In genomic region chr3:185215873-185216586, GRCh38 we compare ENCODE assay signal across 7 cellular contexts. TPM values are rescaled to one million over a fixed set of nuclear protein-coding genes. Genes with fewer than 3 reads are reported as not detected.
DNase-seq lines count a peak whose midpoint lies in the region; ATAC-seq, FAIRE-seq and TF ChIP-seq lines count a peak whose summit lies in the region.

No MANE protein-coding gene starts in this region.

- FAIRE-seq in GM12891 (lab: Jason Lieb, UNC): no peak
- peak; percentile 50 for FAIRE-seq in H1 (lab: Jason Lieb, UNC)

- H3K4me2 ChIP-seq in H1 (ENCODE audit: insufficient read depth in 1 of 2, low read depth in 2 of 2, low read length in 2 of 2): peak overlapping the region; percentile 8 to 59; a peak in 3 of 4 replicates

- H3K14ac ChIP-seq in H1 (ENCODE audit: insufficient read length): no peak overlapping the region

- H3K27me3 ChIP-seq in H1 (replicated peaks in 1 of 4; ENCODE audit: control insufficient read depth in 3 of 4, extremely low read depth in 1 of 4, insufficient read depth in 3 of 4, low read length in 3 of 4) (no peaks in the 10 kb centered on the region), ovary (no peaks in the 10 kb centered on the region)

- no peak overlapping the region for H3K4ac ChIP-seq in H1 (replicated peaks; ENCODE audit: insufficient read length, low read depth, low read length)

- H3K79me2 ChIP-seq in H1 (ENCODE audit: control insufficient read depth in 1 of 2, insufficient read depth in 2 of 2, low read length in 2 of 2): no peaks in the 10 kb centered on the region

- no peaks in the 10 kb centered on the region for H3K9me3 ChIP-seq in H1 (ENCODE audit: insufficient read depth in 2 of 2, low read depth in 1 of 2, low read length in 1 of 2)
- H3K9me3 ChIP-seq in ovary: no peaks in the 10 kb centered on the region

- ATAC-seq in HG03432 (IDR thresholded peaks at IDR 0.05; ENCODE audit: unreplicated experiment): no peak

- H4K8ac ChIP-seq in H1 (ENCODE audit: extremely low read depth, insufficient read depth, low read length): no peak overlapping the region

- WGBS in H1 (ENCODE audit: extremely low coverage in 1 of 2, insufficient coverage in 1 of 2, insufficient read length in 1 of 2, insufficient replicate concordance in 2 of 2, low coverage in 1 of 2, low lambda C conversion rate in 2 of 2, missing lambda C conversion rate in 1 of 2), 2 experiments: 20% methylated on average over 6 of the region's 6 CpGs; no CpG with 5 or more reads in 1 of the 2 experiments
- 5 to 17% (median 12%) methylated on average over 6 of the region's 6 CpGs for WGBS in ovary, 3 donors

- no peaks in the 10 kb centered on the region for H4K20me1 ChIP-seq in H1 (replicated peaks in 1 of 2; ENCODE audit: control insufficient read depth in 1 of 2, insufficient read depth in 2 of 2, low read length in 2 of 2)

- TF ChIP-seq POLR2A in GM12891 (IDR thresholded peaks at IDR 0.05; ENCODE audit: low read depth, low read length) (no peak), H1 (IDR thresholded peaks at IDR 0.05; ENCODE audit: control extremely low read depth in 1 of 2, low read depth in 2 of 2, low read length in 2 of 2) (no peak), ovary (IDR thresholded peaks at IDR 0.05) (no peak)

- no peak overlapping the region for H2BK120ac ChIP-seq in H1 (replicated peaks; ENCODE audit: low read depth, low read length)

- H3K18ac ChIP-seq in H1 (ENCODE audit: extremely low read depth, low read length): no peak overlapping the region

- no peak overlapping the region for H3K27ac ChIP-seq in H1 (ENCODE audit: low read depth, low read length)
- H3K27ac ChIP-seq in ovary: peak overlapping the region in 1 of 2 donors; percentile 53

- no peak overlapping the region for H3K56ac ChIP-seq in H1 (replicated peaks; ENCODE audit: insufficient read length, low read depth, low read length)

- H3K4me3 ChIP-seq in H1 (ENCODE audit: extremely low read depth in 1 of 4, insufficient read depth in 2 of 4, low read depth in 3 of 4, low read length in 4 of 4): peak overlapping the region in 2 of 4 experiments; percentile 5 to 41; a peak in 3 of 8 replicates
- H3K4me3 ChIP-seq in ovary: peak overlapping the region; percentile 8

- H3K4me1 ChIP-seq in H1 (replicated peaks in 1 of 4; ENCODE audit: control insufficient read depth in 3 of 4, insufficient read depth in 4 of 4, low read length in 3 of 4) (peaks cover 0 to 6% (median 2%) of the 10 kb centered on the region in 4 experiments; a peak in 3 of 7 replicates), ovary (ENCODE audit: insufficient read depth) (no peaks in the 10 kb centered on the region)

- intact Hi-C loops in ovary (cut with DNase I): no loop called here

- POLR2A ChIA-PET in H1 (lab: Charles Lee; ENCODE audit: partially characterized antibody): no interaction called here

- H2AK5ac ChIP-seq in H1 (ENCODE audit: low read depth, low read length): no peak overlapping the region

- no peak overlapping the region for H2BK15ac ChIP-seq in H1 (ENCODE audit: low read length)

- no peak overlapping the region for H2BK5ac ChIP-seq in H1 (ENCODE audit: low read depth, low read length)

- TF ChIP-seq CTCF in H1 (IDR thresholded peaks at IDR 0.05; ENCODE audit: control extremely low read depth in 1 of 3, insufficient read depth in 1 of 3, low read depth in 1 of 3, low read length in 3 of 3) (peak in 1 of 3 experiments; percentile 15; a peak in 2 of 4 replicates), ovary (IDR thresholded peaks at IDR 0.05) (peak; percentile 15 to 29 (median 25))

- peak; percentile 12 for DNase-seq in GM12891 (ENCODE audit: insufficient read length, low spot score)
- DNase-seq in NCI-H774 (lab: John Stamatoyannopoulos, UW): peak; percentile 34
- DNase-seq in H1 (ENCODE audit: low read depth in 1 of 2, low spot score in 2 of 2): no peak
- no peak for DNase-seq in ovary
- no peak for DNase-seq in epidermal melanocyte (ENCODE audit: insufficient read length, low spot score)
- no peak for DNase-seq in anterior cingulate cortex (lab: John Stamatoyannopoulos, UW)

- H2BK12ac ChIP-seq in H1 (ENCODE audit: low read depth, low read length): no peak overlapping the region

- no peaks in the 10 kb centered on the region for H3K23me2 ChIP-seq in H1 (ENCODE audit: low read depth, low read length)

- no peak overlapping the region for H3K9ac ChIP-seq in H1 (replicated peaks in 1 of 4; ENCODE audit: extremely low read depth in 1 of 4, low read depth in 3 of 4, low read length in 3 of 4)

- H2AFZ ChIP-seq in H1 (ENCODE audit: low read length): peak overlapping the region; percentile 83

- H2BK20ac ChIP-seq in H1 (ENCODE audit: low read length): no peak overlapping the region

- H3K23ac ChIP-seq in H1 (ENCODE audit: insufficient read length): no peak overlapping the region

- 0 out of 2 replicates have a peak, but pooled peaks cover 2% of the 10 kb centered on the region for H3K79me1 ChIP-seq in H1 (ENCODE audit: low read depth, low read length)

- TF ChIP-seq EP300 in H1 (IDR thresholded peaks at IDR 0.05; ENCODE audit: borderline replicate concordance in 1 of 2, low read depth in 2 of 2, low read length in 2 of 2) (no peak), ovary (IDR thresholded peaks at IDR 0.05) (no peak)

- TF ChIP-seq RAD21 in H1 (IDR thresholded peaks at IDR 0.05 in 1 of 2, conservative IDR thresholded peaks at IDR 0.05 in 1 of 2; ENCODE audit: low read depth in 2 of 2, low read length in 2 of 2): peak; percentile 55 to 59

- H4K5ac ChIP-seq in H1 (ENCODE audit: insufficient read length, low read depth, low read length): no peak overlapping the region

- H3K36me3 ChIP-seq in H1 (ENCODE audit: control insufficient read depth in 2 of 4, insufficient read depth in 4 of 4, low read length in 3 of 4): no peaks in the 10 kb centered on the region
- no peaks in the 10 kb centered on the region for H3K36me3 ChIP-seq in ovary

- CTCF ChIA-PET in H1 (lab: Charles Lee; ENCODE audit: partially characterized antibody): interaction anchor here (0.5 to 2.8 kb wide), 15 partner anchors 9 to 166 kb away, joined by 3 to 11 read pairs (median 4); no protein-coding TSS in a partner anchor

- no peak overlapping the region for H4K91ac ChIP-seq in H1 (replicated peaks; ENCODE audit: insufficient read length, low read length)

TF ChIP-seq in GM12891, 5 proteins besides CTCF, POLR2A, EP300 and RAD21:
- TF ChIP-seq POLR2AphosphoS5 (IDR thresholded peaks at IDR 0.05; ENCODE audit: low read depth, low read length) (no peak), PAX5 (IDR thresholded peaks at IDR 0.05; ENCODE audit: insufficient read depth, low read length, severe bottlenecking) (no peak), POU2F2 (IDR thresholded peaks at IDR 0.05; ENCODE audit: low read depth, low read length) (no peak), SPI1 (IDR thresholded peaks at IDR 0.05; ENCODE audit: low read depth, low read length) (no peak)
TF ChIP-seq in GM12891: peak in this region for 0.

TF ChIP-seq in H1, 55 proteins besides CTCF, POLR2A, EP300 and RAD21:
- TF ChIP-seq POU5F1 (IDR thresholded peaks at IDR 0.05; ENCODE audit: low read depth, low read length) (no peak), MAFK (IDR thresholded peaks at IDR 0.05; ENCODE audit: low read depth, low read length) (no peak), ASH2L (IDR thresholded peaks at IDR 0.05; ENCODE audit: low read length) (peak; percentile 17)
- TF ChIP-seq, protein P1, sequence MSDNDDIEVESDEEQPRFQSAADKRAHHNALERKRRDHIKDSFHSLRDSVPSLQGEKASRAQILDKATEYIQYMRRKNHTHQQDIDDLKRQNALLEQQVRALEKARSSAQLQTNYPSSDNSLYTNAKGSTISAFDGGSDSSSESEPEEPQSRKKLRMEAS (IDR thresholded peaks at IDR 0.05): no peak

RNA-seq across cellular contexts. Expression of gene EHHADH, which starts 37.8 kb away (rescaled TPM):
- 2.6 TPM for polyA plus RNA-seq in GM12891 (2012; ENCODE audit: low read depth, missing spikeins)
- 2.9 and 3.5 TPM in 2 replicates for total RNA-seq in H1 (2021; fragmentation: NEBNext Ultra II Directional; extraction: Animal tissue kit (Norgen Biotek cat#: 25700))
- polyA plus RNA-seq in H1 (2011; rRNA removed) (0.82 and 1.4 TPM in 2 replicates), ovary (1 to 10 TPM; 2.1 to 6.6 TPM)
- polyA plus RNA-seq in H1 (2011; cell fraction: cytosol; rRNA removed): 1.7 TPM
- 1.6 TPM for polyA plus RNA-seq in H1 (2011; cell fraction: nucleus; rRNA removed)
- 1.2 to 2.4 TPM (median 2.2 TPM) in 4 replicates for polyA plus RNA-seq in H1 (2012, experiment 1 of 2)
- polyA plus RNA-seq in H1 (2012, experiment 2 of 2): 0.07 TPM
- 1.0 TPM for polyA plus RNA-seq in H1 (2013, experiment 1 of 2)
- polyA plus RNA-seq in H1 (2013, experiment 2 of 2): 1.0 TPM
- 4.6 and 5.0 TPM in 2 replicates for polyA minus RNA-seq in H1 (2011; rRNA and poly(A)+ RNA removed)
- 4.4 TPM for polyA minus RNA-seq in H1 (2011; cell fraction: cytosol; rRNA and poly(A)+ RNA removed)
- 2.4 TPM for polyA minus RNA-seq in H1 (2011; cell fraction: nucleus; rRNA and poly(A)+ RNA removed)
- total RNA-seq in ovary: 1 to 10 TPM; 1.4 to 6.9 (median 2.9) TPM

Comparison
In these comparisons a context has a peak if more than half of its experiments do, and no peak if none do; other contexts are left out.
1. DNase-seq: peak in GM12891 (single experiment) and NCI-H774 (single experiment); none in H1 (0 of 2), ovary (0 of 5), epidermal melanocyte (single experiment) and anterior cingulate cortex (0 of 58).